In the genomic region with DNA sequence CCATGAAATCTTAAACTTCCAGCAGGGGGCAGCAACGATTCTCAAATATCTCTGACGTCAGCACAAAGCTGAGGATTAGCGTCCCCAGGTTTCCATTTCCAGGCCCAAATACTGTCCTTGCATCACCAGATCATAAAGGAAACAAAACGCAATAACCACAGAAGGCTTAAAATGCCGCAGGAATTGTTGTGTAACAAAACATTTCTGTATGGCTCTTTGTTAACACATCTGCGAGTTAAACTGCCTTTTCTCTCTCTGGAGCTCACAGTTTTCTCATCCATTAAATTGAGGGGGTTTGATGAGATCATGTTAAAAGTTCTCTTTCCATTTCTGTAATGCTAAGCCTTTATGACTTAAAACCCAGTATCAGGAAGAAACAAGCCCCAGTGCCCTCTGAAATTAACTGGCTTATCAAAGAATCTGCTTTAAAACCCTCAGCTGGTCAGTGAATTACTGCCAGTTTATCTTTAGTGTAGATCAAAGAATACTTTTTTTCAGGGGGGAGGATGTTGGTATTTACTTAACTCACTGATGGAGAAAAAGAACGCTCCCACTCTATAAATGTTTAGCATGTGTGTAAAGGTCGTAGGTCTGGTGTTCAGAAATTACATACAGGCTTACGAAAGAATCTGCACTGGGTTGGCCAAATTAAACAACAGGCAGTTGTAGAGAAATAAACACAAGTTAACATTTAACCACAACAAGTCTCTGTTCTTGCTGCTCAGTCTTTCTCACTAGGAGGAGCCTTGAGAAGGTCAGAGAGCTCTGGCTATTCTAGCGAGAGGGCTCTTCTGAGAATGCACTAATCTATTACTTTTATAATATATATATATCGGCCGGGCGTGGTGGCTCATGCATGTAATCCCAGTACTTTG, we compare ENCODE assay signal across 1 cellular context.
A peak's percentile ranks its signal among the peaks of the same experiment; 100 is the strongest.
TF ChIP-seq lines count a peak whose summit lies in the region.

No MANE protein-coding gene starts in this region.

TF ChIP-seq in HEK293, 187 proteins besides CTCF, POLR2A, EP300 and RAD21 (continued from another document):
- 0 out of 2 replicates have a peak, but pooled peaks have one; percentile 25 for TF ChIP-seq INSM2 (tag by site-specific recombination; IDR thresholded peaks at IDR 0.05)
TF ChIP-seq in HEK293: peak in this region for 39.
